Comparison of ENCODE assay signal across 22 cellular contexts in genomic region chr13:79486433-79487188, GRCh38. TPM values are rescaled to one million over a fixed set of nuclear protein-coding genes. Genes with fewer than 3 reads are reported as not detected.
DNase-seq lines count a peak whose midpoint lies in the region; ATAC-seq, FAIRE-seq and TF ChIP-seq lines count a peak whose summit lies in the region.
"Had no signal": no experiment of that assay in that cellular context is flagged by ENCODE, and none has a peak within 500 bp of the region (broad histone marks: within the 10 kb centered on the region; RNA-seq: fewer than 3 reads in every experiment).

No MANE protein-coding gene starts in this region.

- TF ChIP-seq CTCF in mammary epithelial cell (conservative IDR thresholded peaks at IDR 0.05 in 1 of 2, IDR thresholded peaks at IDR 0.05 in 1 of 2; ENCODE audit: extremely low read depth in 1 of 2, insufficient read depth in 1 of 2, low read depth in 1 of 2, low read length in 2 of 2) (no peak), breast epithelium (IDR thresholded peaks at IDR 0.05) (no peak), HepG2 (CRISPR knock-in tag; IDR thresholded peaks at IDR 0.05) (no peak), type B pancreatic cell (conservative IDR thresholded peaks at IDR 0.05) (no peak)

- H2AFZ ChIP-seq in mammary epithelial cell (ENCODE audit: low read depth, low read length) (no peak overlapping the region), HepG2 (ENCODE audit: low read length) (no peak overlapping the region)

- TF ChIP-seq POLR2A in breast epithelium (IDR thresholded peaks at IDR 0.05) = no peak
- TF ChIP-seq POLR2A in HepG2 (IDR thresholded peaks at IDR 0.05; ENCODE audit: insufficient read depth in 1 of 2, low read depth in 2 of 2, low read length in 2 of 2) = no peak

- H3K79me2 ChIP-seq in mammary epithelial cell (ENCODE audit: insufficient read depth, low read length) = peaks cover 98% of the 10 kb centered on the region
- H3K79me2 ChIP-seq in HepG2 (ENCODE audit: insufficient read depth, low read length) = peaks cover 77% of the 10 kb centered on the region

- H3K4me1 Mint-ChIP-seq in activated T-helper 17 cell treated with anti-CD3 and anti-CD28 coated beads, Interleukin-2, amount 50 U/mL, for 72 hours = peaks cover 57% of the 10 kb centered on the region
- H3K4me1 Mint-ChIP-seq in type B pancreatic cell (ENCODE audit: unreplicated experiment) = peaks cover 30% of the 10 kb centered on the region

- TF ChIP-seq RAD21 in HepG2 (CRISPR knock-in tag; IDR thresholded peaks at IDR 0.05) = no peak

- H3K9ac ChIP-seq in mammary epithelial cell (ENCODE audit: insufficient read depth, low read length) (no peak overlapping the region), HepG2 (ENCODE audit: insufficient read depth, low read depth, low read length) (no peak overlapping the region)

- CTCF ChIA-PET in mammary epithelial cell (lab: Charles Lee; ENCODE audit: low non-redundant PET) = no interaction called here
- CTCF ChIA-PET in HepG2 (lab: Yijun Ruan, JAX; ENCODE audit: low intra/inter-chr PET ratio, low total read pairs) = no interaction called here

- H3K36me3 ChIP-seq in mammary epithelial cell (ENCODE audit: insufficient read depth, low read length) = no peaks in the 10 kb centered on the region
- no peaks in the 10 kb centered on the region for H3K36me3 ChIP-seq in breast epithelium
- H3K36me3 ChIP-seq in HepG2 (replicated peaks in 1 of 2; ENCODE audit: control insufficient read depth in 1 of 2, insufficient read depth in 2 of 2, low read length in 2 of 2) = no peaks in the 10 kb centered on the region
- H3K36me3 ChIP-seq: stomach had no signal

- peak overlapping the region; percentile 91 for H3K4me2 ChIP-seq in mammary epithelial cell (ENCODE audit: insufficient read depth, low read depth, low read length)
- H3K4me2 ChIP-seq in HepG2 (ENCODE audit: low read depth, low read length) = no peak overlapping the region

- peaks cover 6% of the 10 kb centered on the region for H3K9me3 Mint-ChIP-seq in activated T-helper 17 cell treated with anti-CD3 and anti-CD28 coated beads, Interleukin-2, amount 50 U/mL, for 72 hours
- peaks cover 4% of the 10 kb centered on the region for H3K9me3 Mint-ChIP-seq in type B pancreatic cell
- H3K9me3 Mint-ChIP-seq: H9, nephron progenitor cell had no signal

- ATAC-seq in activated T-helper 17 cell treated with anti-CD3 and anti-CD28 coated beads, Interleukin-2, amount 50 U/mL, for 72 hours (replicated peaks) = no peak
- ATAC-seq in HepG2 = no peak
- ATAC-seq: left colon had no signal

- DNase-seq in mammary epithelial cell = no peak
- no peak for DNase-seq in breast epithelium (ENCODE audit: low spot score in 2 of 2)
- DNase-seq in HepG2 (ENCODE audit: low spot score) = no peak
- DNase-seq in type B pancreatic cell (ENCODE audit: extremely low spot score, unreplicated experiment) = no peak
- DNase-seq in middle frontal gyrus (ENCODE audit: extremely low spot score, low spot score) = no peak
- no peak for DNase-seq in CD1c-positive myeloid dendritic cell (ENCODE audit: extremely low spot score)
- no peak for DNase-seq in Kasumi-1 (lab: John Stamatoyannopoulos, UW)
- DNase-seq: activated CD8-positive, alpha-beta memory T cell treated with anti-CD3 and anti-CD28 coated beads for 24 hours; activated effector memory CD4-positive, alpha-beta T cell treated with Interleukin-2 at 50 U/mL for 16 hours; cerebellar nuclear complex; H9; left colon; midbrain; NCI-H1092 treated with DMSO at 0.1 percent for 48 hours; NCI-H2029; NCI-H510A; nephron progenitor cell; stimulated activated CD4-positive, alpha-beta T cell treated with anti-CD3 and anti-CD28 coated beads, Interleukin-1b, Interleukin-23, amount 100 ng/mL, for 48 hours; stomach had no signal

- WGBS in mammary epithelial cell (ENCODE audit: low coverage, missing lambda C conversion rate) = 93% methylated on average over 5 of the region's 6 CpGs
- WGBS in HepG2 (ENCODE audit: low lambda C conversion rate) = 94% methylated on average over 6 of the region's 6 CpGs

- H3K4me1 ChIP-seq in mammary epithelial cell (ENCODE audit: insufficient read depth, low read length) = peaks cover 69% of the 10 kb centered on the region
- H3K4me1 ChIP-seq in breast epithelium = peaks cover 0 to 5% of the 10 kb centered on the region in 2 donors
- peaks cover 55% of the 10 kb centered on the region for H3K4me1 ChIP-seq in HepG2 (ENCODE audit: insufficient read depth, low read length)

- POLR2A ChIA-PET in HepG2 (lab: Yijun Ruan, JAX) = no interaction called here

- H3K36me3 Mint-ChIP-seq in activated T-helper 17 cell treated with anti-CD3 and anti-CD28 coated beads, Interleukin-2, amount 50 U/mL, for 72 hours (ENCODE audit: low read depth) = peaks cover 91% of the 10 kb centered on the region
- peaks cover 17% of the 10 kb centered on the region for H3K36me3 Mint-ChIP-seq in type B pancreatic cell

- H3K27ac ChIP-seq in mammary epithelial cell (ENCODE audit: insufficient read depth, low read depth, low read length) (peak overlapping the region; percentile 100), breast epithelium (no peak overlapping the region), HepG2 (ENCODE audit: extremely low read length, insufficient read depth, low read length) (no peak overlapping the region)
- H3K27ac ChIP-seq: SK-N-MC had no signal

- TF ChIP-seq EP300 in HepG2 (IDR thresholded peaks at IDR 0.05; ENCODE audit: low read depth in 2 of 2, low read length in 2 of 2) (no peak), HepG2 (CRISPR knock-in tag; IDR thresholded peaks at IDR 0.05; ENCODE audit: borderline replicate concordance) (no peak)

- no peak for FAIRE-seq in HepG2 (lab: Jason Lieb, UNC)

- H3K27me3 Mint-ChIP-seq in activated T-helper 17 cell treated with anti-CD3 and anti-CD28 coated beads, Interleukin-2, amount 50 U/mL, for 72 hours = no peaks in the 10 kb centered on the region
- no peaks in the 10 kb centered on the region for H3K27me3 Mint-ChIP-seq in type B pancreatic cell

- H4K20me1 ChIP-seq in mammary epithelial cell (ENCODE audit: insufficient read depth, low read length) = no peaks in the 10 kb centered on the region
- H4K20me1 ChIP-seq in HepG2 (ENCODE audit: insufficient read depth, low read length) = peaks cover 5% of the 10 kb centered on the region; the same call in 1 of the 2 replicates

- dilution Hi-C loops in mammary epithelial cell (cut with HindIII; ENCODE audit: low sequenced_read_pairs) = loop anchor here (5.0 kb wide), 1 partner anchor 59 kb away; no protein-coding TSS in a partner anchor

- H3K9me3 ChIP-seq in mammary epithelial cell (replicated peaks; ENCODE audit: insufficient read depth, low read length) = no peaks in the 10 kb centered on the region
- H3K9me3 ChIP-seq in breast epithelium = no peaks in the 10 kb centered on the region
- H3K9me3 ChIP-seq in HepG2 (ENCODE audit: low read length) = no peaks in the 10 kb centered on the region
- H3K9me3 ChIP-seq: stomach had no signal

- intact Hi-C loops in mammary epithelial cell (cut with micrococcal nuclease) = no loop called here
- intact Hi-C loops in breast epithelium (cut with DNase I; ENCODE audit: low total_unique reads) = no loop called here
- intact Hi-C loops in HepG2 (cut with micrococcal nuclease; ENCODE audit: unreplicated experiment) = no loop called here

- H3K27ac Mint-ChIP-seq in activated T-helper 17 cell treated with anti-CD3 and anti-CD28 coated beads, Interleukin-2, amount 50 U/mL, for 72 hours = peak overlapping the region; percentile 97
- H3K27ac Mint-ChIP-seq in type B pancreatic cell = peak overlapping the region; percentile 81
- H3K27ac Mint-ChIP-seq: B cell, H9, nephron progenitor cell had no signal

- H3K4me3 ChIP-seq in mammary epithelial cell (replicated peaks in 1 of 3; ENCODE audit: insufficient read depth in 1 of 3, low read depth in 2 of 3, low read length in 3 of 3) = no peak overlapping the region
- H3K4me3 ChIP-seq in breast epithelium = no peak overlapping the region
- H3K4me3 ChIP-seq in HepG2 (replicated peaks in 1 of 3; ENCODE audit: insufficient read depth in 1 of 3, low read depth in 2 of 3, low read length in 3 of 3) = no peak overlapping the region
- H3K4me3 ChIP-seq: SK-N-MC, stomach had no signal

- BruUV-seq in mammary epithelial cell (replicated peaks; lab: Mats Ljungman, UMichigan) = no TSS peak
- BruUV-seq in HepG2 (replicated peaks; lab: Mats Ljungman, UMichigan) = no TSS peak

- in situ Hi-C loops in mammary epithelial cell (cut with MboI; ENCODE audit: low sequenced_read_pairs in 2 of 2) (no loop called here), HepG2 (cut with HindIII; ENCODE audit: extremely low pct_ligation_motif_present, low pct_unique_long_range_greater_than_20kb) (no loop called here)

- no peaks in the 10 kb centered on the region for H3K27me3 ChIP-seq in mammary epithelial cell (ENCODE audit: insufficient read depth, low read length)
- no peaks in the 10 kb centered on the region for H3K27me3 ChIP-seq in breast epithelium
- no peaks in the 10 kb centered on the region; a peak in 1 of 5 replicates for H3K27me3 ChIP-seq in HepG2 (ENCODE audit: control insufficient read depth in 1 of 2, insufficient read depth in 2 of 2, low read length in 2 of 2)
- H3K27me3 ChIP-seq: stomach had no signal

- H3K4me3 Mint-ChIP-seq in activated T-helper 17 cell treated with anti-CD3 and anti-CD28 coated beads, Interleukin-2, amount 50 U/mL, for 72 hours = peak overlapping the region; percentile 83
- peak overlapping the region; percentile 12 for H3K4me3 Mint-ChIP-seq in type B pancreatic cell
- H3K4me3 Mint-ChIP-seq: B cell, H9, nephron progenitor cell had no signal

RNA-seq across cellular contexts. Expression of gene NDFIP2, which starts 5.7 kb away (rescaled TPM):
- 100 to 1,000 TPM; 120 TPM for total RNA-seq in mammary epithelial cell
- 55.2 TPM for polyA plus RNA-seq in mammary epithelial cell
- polyA minus RNA-seq in mammary epithelial cell = 103 TPM
- total RNA-seq in breast epithelium = 10 to 100 TPM; 15.8 to 26.5 (median 22.6) TPM
- 100 to 1,000 TPM in 1 of 2 donors, 10 to 100 TPM in 1; 80.6 to 129 TPM for total RNA-seq in activated T-helper 17 cell treated with anti-CD3 and anti-CD28 coated beads, Interleukin-2, amount 50 U/mL, for 72 hours
- 32.0 and 32.6 TPM in 2 replicates for total RNA-seq in HepG2 (2016; rRNA removed; fragmentation: Illumina TruSeq; extraction: Trizol)
- total RNA-seq in HepG2 (2016; cell fraction: cytosol; rRNA removed; fragmentation: Illumina TruSeq; extraction: Trizol; ENCODE audit: low read depth) = 5.4 and 6.5 TPM in 2 replicates
- total RNA-seq in HepG2 (2016; cell fraction: insoluble cytoplasmic fraction; rRNA removed; fragmentation: Illumina TruSeq; extraction: Trizol) = 32.5 and 33.8 TPM in 2 replicates
- total RNA-seq in HepG2 (2016; cell fraction: membrane; rRNA removed; fragmentation: Illumina TruSeq; extraction: Trizol) = 11.7 and 12.3 TPM in 2 replicates
- 28.6 and 29.3 TPM in 2 replicates for total RNA-seq in HepG2 (2016; cell fraction: nucleus; rRNA removed; fragmentation: Illumina TruSeq; extraction: Trizol)
- 22.8 and 23.2 TPM in 2 replicates for polyA plus RNA-seq in HepG2 (2011; rRNA removed)
- 11.6 and 13.3 TPM in 2 replicates for polyA plus RNA-seq in HepG2 (2011; cell fraction: cytosol; rRNA removed)
- polyA plus RNA-seq in HepG2 (2011; cell fraction: nucleus; rRNA removed) = 5.7 and 6.8 TPM in 2 replicates
- polyA plus RNA-seq in HepG2 (2012) = 19.8 and 27.5 TPM in 2 replicates
- 4.3 and 5.2 TPM in 2 replicates for polyA plus RNA-seq in HepG2 (2016; cell fraction: cytosol; fragmentation: Illumina TruSeq; extraction: Trizol; ENCODE audit: low read depth)
- polyA plus RNA-seq in HepG2 (2016; cell fraction: insoluble cytoplasmic fraction; fragmentation: Illumina TruSeq; extraction: Trizol; ENCODE audit: low read depth) = 27.0 and 28.4 TPM in 2 replicates
- 9.5 TPM in 2 replicates for polyA plus RNA-seq in HepG2 (2016; cell fraction: membrane; fragmentation: Illumina TruSeq; extraction: Trizol; ENCODE audit: low read depth)
- polyA plus RNA-seq in HepG2 (2016; cell fraction: nucleus; fragmentation: Illumina TruSeq; extraction: Trizol; ENCODE audit: insufficient read depth, low read depth) = 31.9 and 33.1 TPM in 2 replicates
- 26.2 and 77.2 TPM in 2 replicates for polyA minus RNA-seq in HepG2 (2011; rRNA and poly(A)+ RNA removed; ENCODE audit: low replicate concordance)
- 21.9 and 24.7 TPM in 2 replicates for polyA minus RNA-seq in HepG2 (2011; cell fraction: cytosol; rRNA and poly(A)+ RNA removed)
- 20.2 and 23.6 TPM in 2 replicates for polyA minus RNA-seq in HepG2 (2011; cell fraction: nucleus; rRNA and poly(A)+ RNA removed)
- total RNA-seq in type B pancreatic cell (ENCODE audit: low replicate concordance) = 41.7 and 97.5 TPM in 2 replicates
